In genomic region chr2:8021942-8022341, GRCh38 we compare ENCODE assay signal across 28 cellular contexts.
A peak's percentile ranks its signal among the peaks of the same experiment; 100 is the strongest.
DNase-seq lines count a peak whose midpoint lies in the region; ATAC-seq, FAIRE-seq and TF ChIP-seq lines count a peak whose summit lies in the region.
"Had no signal": no experiment of that assay in that cellular context is flagged by ENCODE, and none has a peak within 500 bp of the region (broad histone marks: within the 10 kb centered on the region; RNA-seq: fewer than 3 reads in every experiment).

No MANE protein-coding gene starts in this region.

- H3K4me1 ChIP-seq in heart right ventricle, result peaks cover 0 to 21% (median 3%) of the 10 kb centered on the region in 9 donors
- H3K4me1 ChIP-seq in K562 (replicated peaks in 1 of 2; ENCODE audit: control insufficient read depth in 2 of 2, insufficient read depth in 2 of 2, low read length in 2 of 2), result no peaks in the 10 kb centered on the region; a peak in 1 of 5 replicates
- peaks cover 0 to 17% (median 0%) of the 10 kb centered on the region in 5 donors for H3K4me1 ChIP-seq in subcutaneous abdominal adipose tissue (ENCODE audit: control insufficient read depth in 5 of 5, insufficient read depth in 5 of 5, low read length in 5 of 5)
- H3K4me1 ChIP-seq: A549, SJSA1 had no signal

- H3K9me1 ChIP-seq in K562 (ENCODE audit: control insufficient read depth, insufficient read depth, low read length), result no peaks in the 10 kb centered on the region

- DNase-seq in heart right ventricle (no peak), left cardiac atrium (no peak), K562 (ENCODE audit: extremely low read depth in 1 of 4, low spot score in 3 of 4) (no peak), fibroblast of the aortic adventitia (ENCODE audit: low read depth) (peak; percentile 37), medulla oblongata (ENCODE audit: extremely low spot score) (no peak), GM13976 (ENCODE audit: low spot score) (no peak)
- DNase-seq: C1 segment of cervical spinal cord; CD4-positive, alpha-beta memory T cell; COR-L47; EL; GDM1; HCEC 1CT; KG1; MG63; NCI-H1105 treated with DMSO at 0.1 percent for 48 hours; NCI-H146; NCI-H1930; NCI-H446 treated with DMSO at 0.1 percent for 48 hours; NCI-H526; NCI-H82; NK-92 treated with Interleukin-12 subunit alpha and Interleukin-12 subunit beta, amount 100 ng/mL, for 24 hours; PC-9; Right ventricle myocardium superior had no signal

- WGBS in heart right ventricle, 2 donors, result 48 to 70% methylated on average over 2 of the region's 2 CpGs
- WGBS in K562 (ENCODE audit: insufficient coverage, low coverage, missing lambda C conversion rate), result 5% methylated on average over 2 of the region's 2 CpGs

- H3K4me3 ChIP-seq in heart right ventricle (no peak overlapping the region), K562 (no peak overlapping the region), fibroblast of the aortic adventitia (ENCODE audit: low read depth, low read length) (no peak overlapping the region), subcutaneous abdominal adipose tissue (ENCODE audit: low read depth in 1 of 5, low read length in 5 of 5) (no peak overlapping the region)
- H3K4me3 ChIP-seq: A549, MG63, PC-9, SJSA1 had no signal

- ATAC-seq in heart right ventricle (peak in 2 of 8 donors; percentile 47 to 52), left cardiac atrium (no peak), K562 (no peak)
- ATAC-seq: A549 had no signal

- no peaks in the 10 kb centered on the region for H3K79me2 ChIP-seq in K562 (ENCODE audit: control insufficient read depth, insufficient read depth, low read length)

- no peak overlapping the region for H2AFZ ChIP-seq in K562 (ENCODE audit: low read depth, low read length)
- H2AFZ ChIP-seq: PC-9 had no signal

- TF ChIP-seq CTCF in heart right ventricle (IDR thresholded peaks at IDR 0.05) (no peak), K562 (IDR thresholded peaks at IDR 0.05 in 2 of 3, conservative IDR thresholded peaks at IDR 0.05 in 1 of 3; ENCODE audit: insufficient read depth in 2 of 3, low read depth in 1 of 3, low read length in 3 of 3) (no peak), fibroblast of the aortic adventitia (IDR thresholded peaks at IDR 0.05; ENCODE audit: insufficient read depth, low read length) (no peak), GM13976 (IDR thresholded peaks at IDR 0.05; ENCODE audit: borderline replicate concordance, control extremely low read depth, extremely low read depth, insufficient read depth, missing control alignments) (no peak)

- H3K9me3 ChIP-seq in heart right ventricle (no peaks in the 10 kb centered on the region), K562 (replicated peaks; ENCODE audit: control insufficient read depth, insufficient read depth, low read depth, low read length) (no peaks in the 10 kb centered on the region), subcutaneous abdominal adipose tissue (ENCODE audit: control insufficient read depth in 5 of 5, low read length in 5 of 5) (no peaks in the 10 kb centered on the region)
- H3K9me3 ChIP-seq: MG63, SJSA1 had no signal

- H3K36me3 ChIP-seq in heart right ventricle (no peaks in the 10 kb centered on the region), K562 (ENCODE audit: control insufficient read depth, insufficient read depth, low read length) (no peaks in the 10 kb centered on the region), subcutaneous abdominal adipose tissue (ENCODE audit: control insufficient read depth in 5 of 5, insufficient read depth in 5 of 5, low read length in 5 of 5) (no peaks in the 10 kb centered on the region)
- H3K36me3 ChIP-seq: MG63, SJSA1 had no signal

- peak; percentile 19 for FAIRE-seq in K562 (lab: Jason Lieb, UNC)
- FAIRE-seq: A549, GM12891, H1 had no signal

- no TSS peak for BruUV-seq in K562 (replicated peaks; lab: Mats Ljungman, UMichigan)

- H3K4me2 ChIP-seq in K562 (ENCODE audit: insufficient read depth, low read length), result no peak overlapping the region
- H3K4me2 ChIP-seq: A549, PC-9 had no signal

- TF ChIP-seq POLR2A in K562 (conservative IDR thresholded peaks at IDR 0.05), result no peak

- H3K27me3 ChIP-seq in heart right ventricle (no peaks in the 10 kb centered on the region), K562 (ENCODE audit: control insufficient read depth in 2 of 2, insufficient read depth in 2 of 2, low read length in 2 of 2) (peaks cover 5 to 46% of the 10 kb centered on the region in 2 experiments; a peak in 3 of 5 replicates), subcutaneous abdominal adipose tissue (ENCODE audit: control insufficient read depth in 5 of 5, insufficient read depth in 4 of 5, low read length in 5 of 5) (peaks cover 0 to 3% (median 0%) of the 10 kb centered on the region in 5 donors)
- H3K27me3 ChIP-seq: MG63, SJSA1 had no signal

- CTCF ChIA-PET in K562 (lab: Yijun Ruan, JAX; ENCODE audit: low intra/inter-chr PET ratio), result no interaction called here

- intact Hi-C loops in heart right ventricle (cut with DNase I) (no loop called here), left cardiac atrium (cut with DNase I) (no loop called here), K562 (cut with micrococcal nuclease) (no loop called here)

- in situ Hi-C loops in K562 (cut with MboI) (loop anchor here (25.0 kb wide), 1 partner anchor 665 kb away; the partner anchor contains the start of gene ID2), GM13976 (cut with MboI; ENCODE audit: low sequenced_read_pairs, unreplicated experiment) (no loop called here)

- H4K20me1 ChIP-seq in K562 (replicated peaks; ENCODE audit: control insufficient read depth, insufficient read depth, low read length), result no peaks in the 10 kb centered on the region

- H3K27ac ChIP-seq in heart right ventricle (peak overlapping the region in 6 of 10 donors; percentile 5 to 72 (median 54)), K562 (ENCODE audit: extremely low read depth, low read depth, low read length) (no peak overlapping the region), subcutaneous abdominal adipose tissue (ENCODE audit: low read depth, low read length) (peak overlapping the region; percentile 18)
- H3K27ac ChIP-seq: A549, PC-9, SJSA1 had no signal

- no peak for TF ChIP-seq EP300 in K562 (IDR thresholded peaks at IDR 0.05; ENCODE audit: low read length)

- H3K9ac ChIP-seq in K562 (ENCODE audit: insufficient read depth in 1 of 2, low read depth in 2 of 2, low read length in 2 of 2) (no peak overlapping the region), subcutaneous abdominal adipose tissue (ENCODE audit: low read length in 5 of 5) (no peak overlapping the region)

- no peak for TF ChIP-seq RAD21 in K562 (CRISPR knock-in tag; conservative IDR thresholded peaks at IDR 0.05 in 1 of 2, IDR thresholded peaks at IDR 0.05 in 1 of 2)

- POLR2A ChIA-PET in K562 (lab: Yijun Ruan, JAX), result no interaction called here

TF ChIP-seq in K562, 482 proteins besides CTCF, POLR2A, EP300 and RAD21 (continues in another document):
- no peak for TF ChIP-seq FOXO4 (CRISPR knock-in tag; IDR thresholded peaks at IDR 0.05)
